8 cellular contexts compared by ENCODE assay signal in the genomic region with DNA sequence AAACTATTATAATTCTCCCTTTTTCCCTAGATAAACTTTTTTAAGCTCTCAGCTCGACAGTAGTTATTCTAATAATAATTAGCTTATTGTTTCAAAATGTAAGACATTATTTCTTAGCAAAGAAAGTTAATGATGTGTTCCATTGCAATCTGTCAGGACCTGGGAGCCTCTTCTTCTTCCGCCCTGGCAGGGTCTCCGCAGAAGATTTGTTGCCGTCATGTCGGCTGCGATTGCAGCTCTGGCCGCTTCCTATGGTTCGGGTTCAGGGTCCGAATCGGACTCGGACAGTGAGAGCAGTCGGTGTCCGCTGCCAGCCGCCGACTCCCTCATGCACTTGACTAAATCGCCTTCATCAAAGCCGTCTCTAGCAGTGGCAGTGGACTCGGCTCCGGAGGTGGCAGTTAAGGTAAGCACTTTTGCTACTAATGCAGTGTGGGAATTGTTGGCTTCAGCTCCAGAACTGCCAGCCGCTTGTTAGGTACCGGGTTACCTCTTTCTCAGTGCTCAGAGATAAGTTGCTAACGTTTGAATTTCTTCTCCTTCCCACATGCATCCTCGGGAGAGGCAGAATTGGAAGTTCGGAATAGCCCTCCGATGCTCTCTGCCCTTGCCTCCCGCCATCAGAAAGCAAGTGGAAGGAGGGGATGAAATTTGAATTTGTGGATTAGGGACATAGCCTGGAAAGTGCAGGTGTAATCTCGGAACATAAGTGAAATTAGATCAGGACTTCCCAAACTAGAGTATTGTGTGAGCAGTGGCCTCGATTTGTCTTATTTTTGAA. TPM values are rescaled to one million over a fixed set of nuclear protein-coding genes. Genes with fewer than 3 reads are reported as not detected.
A peak's percentile ranks its signal among the peaks of the same experiment; 100 is the strongest.
DNase-seq lines count a peak whose midpoint lies in the region; ATAC-seq and TF ChIP-seq lines count a peak whose summit lies in the region.

A gene (plus strand): TSS at position 200 of the 781 bp plus-strand sequence. CDS start 18 bp downstream, at position 218.

- peaks cover 6 to 11% (median 8%) of the 10 kb centered on the region in 4 donors for H3K4me1 Mint-ChIP-seq in naive thymus-derived CD8-positive, alpha-beta T cell

- TF ChIP-seq CTCF in epithelial cell of esophagus (IDR thresholded peaks at IDR 0.05; ENCODE audit: insufficient read depth, low read depth, low read length, missing control alignments) (no peak), stomach (IDR thresholded peaks at IDR 0.05) (no peak)

- peak within 1 kb of the TSS; percentile 91 for H3K4me3 ChIP-seq in epithelial cell of esophagus (ENCODE audit: low read length)
- peak within 1 kb of the TSS; percentile 66 to 97 (median 84) for H3K4me3 ChIP-seq in stomach

- TF ChIP-seq POLR2A in stomach (IDR thresholded peaks at IDR 0.05), result no peak

- ATAC-seq in HG02798 (IDR thresholded peaks at IDR 0.05; ENCODE audit: poor library complexity, unreplicated experiment), result peak; percentile 66
- ATAC-seq in naive thymus-derived CD8-positive, alpha-beta T cell, result peak; percentile 34 to 45

- 0 to 1% (median 0%) methylated on average over 22 to 28 of the region's 28 CpGs for WGBS in stomach, 5 donors

- peak within 1 kb of the TSS in 2 of 10 donors; percentile 80 to 88 for H3K4me3 Mint-ChIP-seq in naive thymus-derived CD8-positive, alpha-beta T cell

- peak within 1 kb of the TSS; percentile 76 to 89 (median 83) for H3K27ac ChIP-seq in stomach

- peaks cover 0 to 2% (median under 1%) of the 10 kb centered on the region in 5 donors for H3K27me3 Mint-ChIP-seq in naive thymus-derived CD8-positive, alpha-beta T cell

- peaks cover 32 to 59% (median 42%) of the 10 kb centered on the region in 4 donors for H3K4me1 ChIP-seq in stomach

- no peaks in the 10 kb centered on the region for H3K27me3 ChIP-seq in stomach

- TF ChIP-seq EP300 in stomach (IDR thresholded peaks at IDR 0.05), result no peak

- POLR2A ChIA-PET in activated CD8-positive, alpha-beta memory T cell treated with anti-CD3 and anti-CD28 coated beads for 36 hours (lab: Charles Lee), result interaction anchor here (0.8 to 1.0 kb wide), 2 partner anchors 19 to 212 kb away, joined by 3 to 5 read pairs; no protein-coding TSS in a partner anchor
- POLR2A ChIA-PET in naive thymus-derived CD8-positive, alpha-beta T cell (lab: Charles Lee), result interaction anchor here (1.1 to 3.1 kb wide), 10 partner anchors 8 to 798 kb away, joined by 3 to 23 read pairs (median 4); a partner anchor contains a TSS

- H3K36me3 Mint-ChIP-seq in naive thymus-derived CD8-positive, alpha-beta T cell, result peaks cover 0 to 2% (median 1%) of the 10 kb centered on the region in 3 donors

- intact Hi-C loops in stomach (cut with DNase I; ENCODE audit: low total_unique reads), result no loop called here

- peak within 1 kb of the TSS in 2 of 10 donors; percentile 38 to 63 for H3K27ac Mint-ChIP-seq in naive thymus-derived CD8-positive, alpha-beta T cell

- H3K9me3 ChIP-seq in stomach, result no peaks in the 10 kb centered on the region

- H3K36me3 ChIP-seq in stomach, result no peaks in the 10 kb centered on the region

- CTCF ChIA-PET in activated CD8-positive, alpha-beta memory T cell treated with anti-CD3 and anti-CD28 coated beads for 36 hours (lab: Charles Lee), result interaction anchor here (0.6 kb wide), 1 partner anchor 669 kb away, joined by 3 read pairs; no protein-coding TSS in a partner anchor

- DNase-seq in NCI-H146 (lab: John Stamatoyannopoulos, UW) (peak; percentile 78), NCI-H146 treated with DMSO at 0.1 percent for 48 hours (lab: John Stamatoyannopoulos, UW; ENCODE audit: unreplicated experiment) (no peak), NCI-H460 (ENCODE audit: extremely low read depth, low read depth) (no peak), epithelial cell of esophagus (ENCODE audit: low read depth) (no peak), stomach (peak; percentile 50)
- peak in 6 of 10 donors; percentile 33 to 75 (median 50) for DNase-seq in naive thymus-derived CD8-positive, alpha-beta T cell

- no peaks in the 10 kb centered on the region for H3K9me3 Mint-ChIP-seq in naive thymus-derived CD8-positive, alpha-beta T cell

RNA-seq across cellular contexts. Expression of the gene that starts here (rescaled TPM):
- 17.5 and 20.3 TPM in 2 replicates for total RNA-seq in NCI-H460 (2014; rRNA removed; shearing (Covaris generic))
- polyA plus RNA-seq in NCI-H460 (2014; cell fraction: nucleus; rRNA removed), result 9.7 and 10.0 TPM in 2 replicates
- total RNA-seq in activated CD8-positive, alpha-beta memory T cell treated with anti-CD3 and anti-CD28 coated beads for 36 hours, result 10 to 100 TPM; 24.6 to 25.5 TPM
- total RNA-seq in naive thymus-derived CD8-positive, alpha-beta T cell, result 10 to 100 TPM; 38.5 to 39.6 TPM
- 10 to 100 TPM; 21.0 to 25.6 (median 22.5) TPM for polyA plus RNA-seq in naive thymus-derived CD8-positive, alpha-beta T cell
- 10 to 100 TPM in 3 of 5 donors, 1 to 10 TPM in 2; 5.2 to 27.7 (median 11.4) TPM for total RNA-seq in stomach
- 10 to 100 TPM in 1 of 3 donors, 1 to 10 TPM in 2; 6.3 to 18.8 (median 8.7) TPM for polyA plus RNA-seq in stomach

Comparison
In these comparisons a context has a peak if more than half of its experiments do, and no peak if none do; other contexts are left out.
1. DNase-seq: peak in NCI-H146 (single experiment), naive thymus-derived CD8-positive, alpha-beta T cell (6 of 10) and stomach (single experiment); none in NCI-H146 treated with DMSO at 0.1 percent for 48 hours (single experiment), NCI-H460 (single experiment) and epithelial cell of esophagus (single experiment).